Comparison of ENCODE assay signal across 9 cellular contexts in genomic region chr2:49940616-49941015, GRCh38.
DNase-seq lines count a peak whose midpoint lies in the region; ATAC-seq, FAIRE-seq and TF ChIP-seq lines count a peak whose summit lies in the region.
"Had no signal": no experiment of that assay in that cellular context is flagged by ENCODE, and none has a peak within 500 bp of the region (broad histone marks: within the 10 kb centered on the region; RNA-seq: fewer than 3 reads in every experiment).

No MANE protein-coding gene starts in this region.

- peak; percentile 3 for DNase-seq in GM12891 (ENCODE audit: insufficient read length, low spot score)
- DNase-seq in activated naive CD4-positive, alpha-beta T cell treated with anti-CD3 and anti-CD28 coated beads, Interleukin-2, amount 50 U/mL, for 72 hours (ENCODE audit: low spot score in 2 of 2), result no peak
- no peak for DNase-seq in prostate gland (ENCODE audit: low spot score)
- DNase-seq in dedifferentiated amniotic fluid mesenchymal stem cell (ENCODE audit: extremely low spot score), result no peak
- no peak for DNase-seq in NCI-H2227 treated with DMSO at 0.1 percent for 48 hours (lab: John Stamatoyannopoulos, UW)
- no peak for DNase-seq in stimulated activated CD4-positive, alpha-beta T cell treated with anti-CD3 and anti-CD28 coated beads, Interleukin-4, amount 100 ng/mL, for 4 hours
- DNase-seq: SHP77; stimulated activated CD4-positive, alpha-beta T cell treated with anti-CD3 and anti-CD28 coated beads, Interleukin-2, amount 100 ng/mL, for 24 hours had no signal

- 9% methylated on average over 3 of the region's 3 CpGs for WGBS in prostate gland

- ATAC-seq in HG03565 (IDR thresholded peaks at IDR 0.05; ENCODE audit: unreplicated experiment), result peak; percentile 43
- ATAC-seq in activated naive CD4-positive, alpha-beta T cell treated with anti-CD3 and anti-CD28 coated beads, Interleukin-2, amount 50 U/mL, for 72 hours, result no peak

- peaks cover 7 to 10% of the 10 kb centered on the region in 2 donors for H3K9me3 Mint-ChIP-seq in activated naive CD4-positive, alpha-beta T cell treated with anti-CD3 and anti-CD28 coated beads, Interleukin-2, amount 50 U/mL, for 72 hours

- H3K36me3 ChIP-seq in prostate gland, result no peaks in the 10 kb centered on the region

- TF ChIP-seq CTCF in prostate gland (IDR thresholded peaks at IDR 0.05), result no peak

- no peak for FAIRE-seq in GM12891 (lab: Jason Lieb, UNC)

- H3K4me1 ChIP-seq in prostate gland (replicated peaks), result no peaks in the 10 kb centered on the region

- H3K27me3 ChIP-seq in prostate gland (replicated peaks; ENCODE audit: insufficient read depth), result no peaks in the 10 kb centered on the region

- peak overlapping the region; percentile 27 to 56 for H3K27ac Mint-ChIP-seq in activated naive CD4-positive, alpha-beta T cell treated with anti-CD3 and anti-CD28 coated beads, Interleukin-2, amount 50 U/mL, for 72 hours

- no peak overlapping the region for H3K27ac ChIP-seq in prostate gland

- TF ChIP-seq POLR2A in GM12891 (IDR thresholded peaks at IDR 0.05; ENCODE audit: low read depth, low read length) (no peak), prostate gland (IDR thresholded peaks at IDR 0.05) (no peak)

- H3K36me3 Mint-ChIP-seq in activated naive CD4-positive, alpha-beta T cell treated with anti-CD3 and anti-CD28 coated beads, Interleukin-2, amount 50 U/mL, for 72 hours, result no peaks in the 10 kb centered on the region

- no peaks in the 10 kb centered on the region for H3K9me3 ChIP-seq in prostate gland

- H3K4me3 ChIP-seq in prostate gland, result peak overlapping the region; percentile 9 to 14

- intact Hi-C loops in prostate gland (cut with DNase I), result no loop called here

TF ChIP-seq in GM12891, 5 proteins besides CTCF, POLR2A, EP300 and RAD21:
- TF ChIP-seq POU2F2 (IDR thresholded peaks at IDR 0.05; ENCODE audit: low read depth, low read length), result no peak
- TF ChIP-seq SPI1 (IDR thresholded peaks at IDR 0.05; ENCODE audit: low read depth, low read length), result no peak
- no peak for TF ChIP-seq POLR2AphosphoS5 (IDR thresholded peaks at IDR 0.05; ENCODE audit: low read depth, low read length)
- TF ChIP-seq TAF1 (IDR thresholded peaks at IDR 0.05; ENCODE audit: low read depth, low read length), result no peak
- no peak for TF ChIP-seq PAX5 (IDR thresholded peaks at IDR 0.05; ENCODE audit: insufficient read depth, low read length, severe bottlenecking)
